18 cellular contexts compared by ENCODE assay signal in genomic region chr2:48459921-48460320, GRCh38. TPM values are rescaled to one million over a fixed set of nuclear protein-coding genes. Genes with fewer than 3 reads are reported as not detected.
A peak's percentile ranks its signal among the peaks of the same experiment; 100 is the strongest.
DNase-seq lines count a peak whose midpoint lies in the region; ATAC-seq, FAIRE-seq and TF ChIP-seq lines count a peak whose summit lies in the region.
"Had no signal": no experiment of that assay in that cellular context is flagged by ENCODE, and none has a peak within 500 bp of the region (broad histone marks: within the 10 kb centered on the region; RNA-seq: fewer than 3 reads in every experiment).

No MANE protein-coding gene starts in this region.

- no peak overlapping the region for H3K23ac ChIP-seq in mesenchymal stem cell (ENCODE audit: low read length in 2 of 2)
- no peak overlapping the region for H3K23ac ChIP-seq in trophoblast cell (ENCODE audit: low read length)

- H3K27me3 ChIP-seq in GM23338 (ENCODE audit: insufficient read depth) (no peaks in the 10 kb centered on the region), mesenchymal stem cell (ENCODE audit: control insufficient read depth in 1 of 2, insufficient read depth in 1 of 2, low read length in 2 of 2) (no peaks in the 10 kb centered on the region), trophoblast cell (ENCODE audit: insufficient read depth, low read length) (no peaks in the 10 kb centered on the region), smooth muscle cell (ENCODE audit: low read depth) (no peaks in the 10 kb centered on the region), suprapubic skin (no peaks in the 10 kb centered on the region)

- H2AK5ac ChIP-seq in mesenchymal stem cell (ENCODE audit: low read length, severe bottlenecking) = no peak overlapping the region
- no peak overlapping the region for H2AK5ac ChIP-seq in trophoblast cell (ENCODE audit: low read length)

- peaks cover 38% of the 10 kb centered on the region for H3K36me3 ChIP-seq in GM23338 (ENCODE audit: insufficient read depth)
- peaks cover 12 to 85% of the 10 kb centered on the region in 2 experiments for H3K36me3 ChIP-seq in mesenchymal stem cell (ENCODE audit: control insufficient read depth in 1 of 2, insufficient read depth in 2 of 2, low read depth in 1 of 2, low read length in 2 of 2)
- peaks cover 13 to 19% of the 10 kb centered on the region in 2 experiments for H3K36me3 ChIP-seq in trophoblast cell (ENCODE audit: control insufficient read depth in 1 of 2, insufficient read depth in 2 of 2, low read length in 2 of 2)
- H3K36me3 ChIP-seq in smooth muscle cell (ENCODE audit: low read depth) = peaks cover 25% of the 10 kb centered on the region
- H3K36me3 ChIP-seq in suprapubic skin = peaks cover 78% of the 10 kb centered on the region

- H3K4ac ChIP-seq in mesenchymal stem cell (ENCODE audit: low read depth in 1 of 2, low read length in 2 of 2) = no peak overlapping the region
- no peak overlapping the region for H3K4ac ChIP-seq in trophoblast cell (ENCODE audit: low read depth, low read length)

- H3K9me2 ChIP-seq in GM23338 (ENCODE audit: insufficient read depth) = no peaks in the 10 kb centered on the region

- no peaks in the 10 kb centered on the region for H3K9me3 Mint-ChIP-seq in GM23338
- H3K9me3 Mint-ChIP-seq in dendritic cell treated with granulocyte-macrophage colony-stimulating factor and Interleukin-4, amounts not matched to agents 40 ng/mL and 50 ng/mL, for 4 days = no peaks in the 10 kb centered on the region
- H3K9me3 Mint-ChIP-seq: CD14-positive monocyte; CD8-positive, alpha-beta T cell had no signal

- DNase-seq in GM23338 (ENCODE audit: low spot score) (peak; percentile 18), mesenchymal stem cell (no peak), trophoblast cell (peak; percentile 52 to 85), smooth muscle cell (lab: John Stamatoyannopoulos, UW; ENCODE audit: unreplicated experiment) (no peak), suprapubic skin (ENCODE audit: low spot score in 2 of 2) (no peak), GM12892 (ENCODE audit: insufficient read length) (no peak)
- DNase-seq: CD8-positive, alpha-beta T cell; COR-L47; DND-41; GDM1; IMR-90 had no signal

- ATAC-seq in GM23338 (no peak), HG02763 (IDR thresholded peaks at IDR 0.05; ENCODE audit: unreplicated experiment) (no peak)
- ATAC-seq: CD8-positive, alpha-beta T cell; HCT116 had no signal

- intact Hi-C loops in dendritic cell treated with granulocyte-macrophage colony-stimulating factor and Interleukin-4, amounts not matched to agents 40 ng/mL and 50 ng/mL, for 4 days (cut with micrococcal nuclease) = no loop called here

- no peaks in the 10 kb centered on the region for H3K4me1 ChIP-seq in GM23338 (ENCODE audit: insufficient read depth)
- peaks cover 2% of the 10 kb centered on the region for H3K4me1 ChIP-seq in mesenchymal stem cell (ENCODE audit: control insufficient read depth, insufficient read depth, low read depth, low read length)
- H3K4me1 ChIP-seq in trophoblast cell (ENCODE audit: control insufficient read depth in 1 of 2, insufficient read depth in 2 of 2, low read length in 2 of 2) = peaks cover 0 to 2% of the 10 kb centered on the region in 2 experiments
- H3K4me1 ChIP-seq in smooth muscle cell (ENCODE audit: low read depth) = no peaks in the 10 kb centered on the region
- no peaks in the 10 kb centered on the region for H3K4me1 ChIP-seq in suprapubic skin

- H4K8ac ChIP-seq in mesenchymal stem cell (ENCODE audit: low read length) = no peak overlapping the region
- no peak overlapping the region for H4K8ac ChIP-seq in trophoblast cell (ENCODE audit: low read depth, low read length)

- no peak for FAIRE-seq in GM12892 (lab: Jason Lieb, UNC)
- FAIRE-seq: GM19239, H54 had no signal

- H4K91ac ChIP-seq in mesenchymal stem cell (ENCODE audit: low read length) (no peak overlapping the region), trophoblast cell (ENCODE audit: low read depth, low read length) (no peak overlapping the region)

- no peak overlapping the region for H2BK5ac ChIP-seq in mesenchymal stem cell (ENCODE audit: low read depth, low read length, poor library complexity, severe bottlenecking)
- H2BK5ac ChIP-seq in trophoblast cell (ENCODE audit: low read depth, low read length, poor library complexity) = no peak overlapping the region

- peaks cover 1% of the 10 kb centered on the region for H3K79me1 ChIP-seq in mesenchymal stem cell (replicated peaks; ENCODE audit: low read length, poor library complexity, severe bottlenecking)
- no peaks in the 10 kb centered on the region for H3K79me1 ChIP-seq in trophoblast cell (ENCODE audit: low read length)

- H4K20me1 ChIP-seq in GM23338 (replicated peaks; ENCODE audit: insufficient read depth) = no peaks in the 10 kb centered on the region
- no peaks in the 10 kb centered on the region for H4K20me1 ChIP-seq in smooth muscle cell (ENCODE audit: low read depth)

- no peaks in the 10 kb centered on the region for H3K27me3 Mint-ChIP-seq in GM23338 (ENCODE audit: insufficient read depth, low read depth, poor library complexity)
- no peaks in the 10 kb centered on the region for H3K27me3 Mint-ChIP-seq in dendritic cell treated with granulocyte-macrophage colony-stimulating factor and Interleukin-4, amounts not matched to agents 40 ng/mL and 50 ng/mL, for 4 days

- H3K9ac ChIP-seq in mesenchymal stem cell (ENCODE audit: low read length) (no peak overlapping the region), trophoblast cell (ENCODE audit: low read length) (no peak overlapping the region), smooth muscle cell (ENCODE audit: low read depth) (no peak overlapping the region)

- H3K4me1 Mint-ChIP-seq in GM23338 = no peaks in the 10 kb centered on the region
- H3K4me1 Mint-ChIP-seq in dendritic cell treated with granulocyte-macrophage colony-stimulating factor and Interleukin-4, amounts not matched to agents 40 ng/mL and 50 ng/mL, for 4 days (ENCODE audit: low read depth) = peaks cover 20% of the 10 kb centered on the region
- H3K4me1 Mint-ChIP-seq: CD14-positive monocyte had no signal

- H3K14ac ChIP-seq in mesenchymal stem cell (ENCODE audit: low read length in 2 of 2) (no peak overlapping the region), trophoblast cell (ENCODE audit: low read length) (no peak overlapping the region)

- TF ChIP-seq CTCF in GM23338 (conservative IDR thresholded peaks at IDR 0.05; ENCODE audit: low read depth in 2 of 2) (no peak), smooth muscle cell (IDR thresholded peaks at IDR 0.05; ENCODE audit: borderline replicate concordance, insufficient read depth, poor library complexity, severe bottlenecking) (no peak), suprapubic skin (IDR thresholded peaks at IDR 0.05) (no peak)

- H3K27ac ChIP-seq in GM23338 (ENCODE audit: low read depth) (no peak overlapping the region), mesenchymal stem cell (ENCODE audit: low read length, poor library complexity, severe bottlenecking) (peak overlapping the region; percentile 56), trophoblast cell (ENCODE audit: low read depth, low read length) (peak overlapping the region; percentile 57), smooth muscle cell (ENCODE audit: low read depth) (no peak overlapping the region), suprapubic skin (no peak overlapping the region)
- H3K27ac ChIP-seq: 22Rv1 had no signal

- H2BK15ac ChIP-seq in mesenchymal stem cell (ENCODE audit: low read depth, poor library complexity, severe bottlenecking) = no peak overlapping the region

- 96% methylated on average over 5 of the region's 5 CpGs for WGBS in mesenchymal stem cell
- no CpG with 5 or more reads among the region's 5 CpGs for WGBS in trophoblast cell (ENCODE audit: extremely low coverage, insufficient coverage, insufficient read length)
- WGBS in smooth muscle cell (ENCODE audit: low lambda C conversion rate) = 80% methylated on average over 5 of the region's 5 CpGs
- 97% methylated on average over 5 of the region's 5 CpGs for WGBS in suprapubic skin

- H3K36me3 Mint-ChIP-seq in GM23338 (ENCODE audit: low read depth) = peaks cover 47% of the 10 kb centered on the region
- peaks cover 57% of the 10 kb centered on the region for H3K36me3 Mint-ChIP-seq in dendritic cell treated with granulocyte-macrophage colony-stimulating factor and Interleukin-4, amounts not matched to agents 40 ng/mL and 50 ng/mL, for 4 days (ENCODE audit: low read depth)

- H3K4me3 ChIP-seq in GM23338 = no peak overlapping the region
- no peak overlapping the region for H3K4me3 ChIP-seq in mesenchymal stem cell (ENCODE audit: insufficient read depth in 1 of 2, low read depth in 1 of 2, low read length in 2 of 2)
- no peak overlapping the region for H3K4me3 ChIP-seq in trophoblast cell (ENCODE audit: low read depth, low read length)
- H3K4me3 ChIP-seq in smooth muscle cell = no peak overlapping the region
- H3K4me3 ChIP-seq in suprapubic skin = no peak overlapping the region

- H3K4me3 Mint-ChIP-seq in GM23338 = no peak overlapping the region
- H3K4me3 Mint-ChIP-seq in dendritic cell treated with granulocyte-macrophage colony-stimulating factor and Interleukin-4, amounts not matched to agents 40 ng/mL and 50 ng/mL, for 4 days = no peak overlapping the region
- H3K4me3 Mint-ChIP-seq: CD14-positive monocyte; CD8-positive, alpha-beta T cell had no signal

- H2BK120ac ChIP-seq in mesenchymal stem cell (ENCODE audit: low read depth, low read length) = no peak overlapping the region
- H2BK120ac ChIP-seq in trophoblast cell (ENCODE audit: insufficient read depth, low read length, poor library complexity) = peak overlapping the region; percentile 11

- H4K12ac ChIP-seq in trophoblast cell (ENCODE audit: low read depth, low read length) = no peak overlapping the region

- no peaks in the 10 kb centered on the region for H3K79me2 ChIP-seq in GM23338 (replicated peaks; ENCODE audit: insufficient read depth)
- H3K79me2 ChIP-seq in trophoblast cell (ENCODE audit: control insufficient read depth, insufficient read depth, low read length, poor library complexity) = no peaks in the 10 kb centered on the region
- H3K79me2 ChIP-seq in smooth muscle cell (ENCODE audit: low read depth) = no peaks in the 10 kb centered on the region

- H3K9me3 ChIP-seq in mesenchymal stem cell (ENCODE audit: control insufficient read depth, low read length) (no peaks in the 10 kb centered on the region), trophoblast cell (ENCODE audit: insufficient read depth, low read depth, low read length) (no peaks in the 10 kb centered on the region), smooth muscle cell (replicated peaks; ENCODE audit: low read depth) (no peaks in the 10 kb centered on the region), suprapubic skin (no peaks in the 10 kb centered on the region)

- H2AFZ ChIP-seq in GM23338 (no peak overlapping the region), mesenchymal stem cell (ENCODE audit: low read depth, low read length) (no peak overlapping the region), trophoblast cell (ENCODE audit: insufficient read depth, low read length, poor library complexity) (no peak overlapping the region), smooth muscle cell (ENCODE audit: low read depth) (no peak overlapping the region)

- no peaks in the 10 kb centered on the region for H3F3A ChIP-seq in GM23338 (replicated peaks; ENCODE audit: low read depth)
- no peaks in the 10 kb centered on the region for H3F3A ChIP-seq in smooth muscle cell (ENCODE audit: low read depth)

- H3K4me2 ChIP-seq in GM23338 (no peak overlapping the region), mesenchymal stem cell (ENCODE audit: low read length, poor library complexity, severe bottlenecking) (no peak overlapping the region), trophoblast cell (ENCODE audit: low read length) (no peak overlapping the region), smooth muscle cell (no peak overlapping the region)

- TF ChIP-seq POLR2A in suprapubic skin (IDR thresholded peaks at IDR 0.05) (no peak), GM12892 (IDR thresholded peaks at IDR 0.05; ENCODE audit: low read depth, low read length) (no peak)

- no peak for TF ChIP-seq EP300 in suprapubic skin (IDR thresholded peaks at IDR 0.05)

- no peak overlapping the region for H3K18ac ChIP-seq in mesenchymal stem cell (ENCODE audit: low read depth in 1 of 2, low read length in 2 of 2)
- no peak overlapping the region for H3K18ac ChIP-seq in trophoblast cell (ENCODE audit: low read length)

- no peak overlapping the region for H3K27ac Mint-ChIP-seq in GM23338
- peak overlapping the region; percentile 40 for H3K27ac Mint-ChIP-seq in dendritic cell treated with granulocyte-macrophage colony-stimulating factor and Interleukin-4, amounts not matched to agents 40 ng/mL and 50 ng/mL, for 4 days
- H3K27ac Mint-ChIP-seq: CD8-positive, alpha-beta T cell had no signal

- H2BK12ac ChIP-seq in mesenchymal stem cell (ENCODE audit: low read length in 2 of 2) (no peak overlapping the region), trophoblast cell (ENCODE audit: low read length) (no peak overlapping the region)

RNA-seq across cellular contexts. Expression of gene PPP1R21, which starts 19.4 kb away (rescaled TPM):
- 22.2 and 31.6 TPM in 2 replicates for total RNA-seq in GM23338 (2014; rRNA removed; shearing (Covaris generic))
- 20.7 and 26.1 TPM in 2 replicates for polyA plus RNA-seq in GM23338 (2016; fragmentation: Nextera tagmentation; extraction: Ambion mirVana)
- polyA plus RNA-seq in mesenchymal stem cell (2013, experiment 1 of 2) = 17.5 TPM
- polyA plus RNA-seq in mesenchymal stem cell (2013, experiment 2 of 2) = 20.3 TPM
- 21.0 and 22.0 TPM in 2 replicates for polyA plus RNA-seq in trophoblast cell (2013)
- 16.1 and 18.4 TPM in 2 replicates for total RNA-seq in smooth muscle cell
- 11.5 and 15.7 TPM in 2 replicates for polyA plus RNA-seq in smooth muscle cell
- 10 to 100 TPM; 26.5 to 52.3 (median 34.7) TPM for total RNA-seq in suprapubic skin
- 28.1 TPM for polyA plus RNA-seq in GM12892 (2012; ENCODE audit: missing spikeins)

Comparison
In these comparisons a context has a peak if more than half of its experiments do, and no peak if none do; other contexts are left out.
1. DNase-seq: peak in GM23338 (single experiment) and trophoblast cell (2 of 2); none in mesenchymal stem cell (single experiment), smooth muscle cell (single experiment), suprapubic skin (0 of 2) and GM12892 (single experiment).
2. H3K27ac ChIP-seq: peak in mesenchymal stem cell (single experiment) and trophoblast cell (single experiment); none in GM23338 (single experiment), smooth muscle cell (single experiment) and suprapubic skin (single experiment).